8 cellular contexts compared by ENCODE assay signal in the genomic region with DNA sequence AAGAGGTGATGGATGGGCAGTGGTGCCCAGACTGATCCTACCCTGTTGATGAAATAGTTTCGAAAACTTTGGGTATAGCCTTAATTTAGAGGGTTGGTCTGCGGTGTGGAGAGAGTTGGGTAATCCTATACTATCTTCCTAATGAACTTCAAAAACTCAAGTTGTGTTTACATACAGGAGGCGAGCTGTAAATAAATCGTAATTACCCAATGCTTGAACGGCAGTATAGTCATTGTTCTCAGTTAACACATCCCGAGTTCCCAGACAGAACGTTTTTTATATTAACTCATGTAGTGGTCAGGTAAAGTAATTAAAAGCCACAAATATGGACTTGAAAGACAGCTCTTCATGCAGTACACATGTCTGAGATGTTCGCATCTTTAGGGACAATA. TPM values are rescaled to one million over a fixed set of nuclear protein-coding genes. Genes with fewer than 3 reads are reported as not detected.
DNase-seq lines count a peak whose midpoint lies in the region; FAIRE-seq and TF ChIP-seq lines count a peak whose summit lies in the region.

No MANE protein-coding gene starts in this region.

- TF ChIP-seq CTCF in chondrocyte (IDR thresholded peaks at IDR 0.05) (no peak), mesothelial cell of epicardium (IDR thresholded peaks at IDR 0.05; ENCODE audit: unreplicated experiment) (no peak), GM13977 (IDR thresholded peaks at IDR 0.05; ENCODE audit: extremely low read depth, insufficient read depth, missing control alignments) (no peak)

- H3K4me1 Mint-ChIP-seq in chondrocyte (ENCODE audit: low read depth) (peaks cover 51% of the 10 kb centered on the region), mesothelial cell of epicardium (peaks cover 35% of the 10 kb centered on the region)

- H3K9me3 Mint-ChIP-seq in chondrocyte (ENCODE audit: low read depth) (no peaks in the 10 kb centered on the region), mesothelial cell of epicardium (no peaks in the 10 kb centered on the region)

- H3K27ac Mint-ChIP-seq in chondrocyte (ENCODE audit: unreplicated experiment) (peak overlapping the region; percentile 93), mesothelial cell of epicardium (peak overlapping the region; percentile 98)

- H3K4me3 Mint-ChIP-seq in chondrocyte (ENCODE audit: unreplicated experiment) (peak overlapping the region; percentile 89), mesothelial cell of epicardium (peak overlapping the region; percentile 92)

- H3K27me3 Mint-ChIP-seq in chondrocyte (ENCODE audit: low read depth) (no peaks in the 10 kb centered on the region), mesothelial cell of epicardium (ENCODE audit: low read depth) (no peaks in the 10 kb centered on the region)

- FAIRE-seq in HTR-8/SVneo (lab: Jason Lieb, UNC) = no peak

- in situ Hi-C loops in GM13977 (cut with MboI; ENCODE audit: low pct_unique_long_range_greater_than_20kb, low sequenced_read_pairs, unreplicated experiment) = loop anchor here (25.0 kb wide), 2 partner anchors 675 to 1125 kb away; no protein-coding TSS in a partner anchor

- no peaks in the 10 kb centered on the region for H3K36me3 Mint-ChIP-seq in chondrocyte (ENCODE audit: low read depth)
- H3K36me3 Mint-ChIP-seq in mesothelial cell of epicardium = no peaks in the 10 kb centered on the region

- DNase-seq in NCI-H1092 treated with DMSO at 0.1 percent for 48 hours (lab: John Stamatoyannopoulos, UW) (peak; percentile 8), NCI-H1092 (lab: John Stamatoyannopoulos, UW) (no peak), NCI-H774 (lab: John Stamatoyannopoulos, UW) (peak; percentile 0), chondrocyte (ENCODE audit: low spot score) (no peak), mesothelial cell of epicardium (ENCODE audit: low spot score in 2 of 2, unreplicated experiment in 2 of 2) (no peak), iPS-NIHi7 (ENCODE audit: extremely low spot score) (no peak), HTR-8/SVneo (ENCODE audit: insufficient read length, low spot score) (no peak), GM13977 (ENCODE audit: low spot score) (no peak)

RNA-seq across cellular contexts. Expression of gene PDS5B, which starts 1.5 kb away (rescaled TPM):
- total RNA-seq in chondrocyte (48.7 to 77.1 TPM (median 49.0 TPM) in 3 replicates), mesothelial cell of epicardium (64.9 to 72.6 TPM (median 70.4 TPM) in 3 replicates)

RNA-seq across cellular contexts. Expression of gene N4BP2L2, which starts 49.2 kb away (rescaled TPM):
- total RNA-seq in chondrocyte = 87.3 to 100 TPM (median 90.0 TPM) in 3 replicates
- 160 to 171 TPM (median 168 TPM) in 3 replicates for total RNA-seq in mesothelial cell of epicardium

Comparison
In these comparisons a context has a peak if more than half of its experiments do, and no peak if none do; other contexts are left out.
1. DNase-seq: peak in NCI-H1092 treated with DMSO at 0.1 percent for 48 hours (single experiment) and NCI-H774 (single experiment); none in NCI-H1092 (single experiment), chondrocyte (single experiment), mesothelial cell of epicardium (0 of 2), iPS-NIHi7 (single experiment), HTR-8/SVneo (single experiment) and GM13977 (single experiment).